In the genomic region with DNA sequence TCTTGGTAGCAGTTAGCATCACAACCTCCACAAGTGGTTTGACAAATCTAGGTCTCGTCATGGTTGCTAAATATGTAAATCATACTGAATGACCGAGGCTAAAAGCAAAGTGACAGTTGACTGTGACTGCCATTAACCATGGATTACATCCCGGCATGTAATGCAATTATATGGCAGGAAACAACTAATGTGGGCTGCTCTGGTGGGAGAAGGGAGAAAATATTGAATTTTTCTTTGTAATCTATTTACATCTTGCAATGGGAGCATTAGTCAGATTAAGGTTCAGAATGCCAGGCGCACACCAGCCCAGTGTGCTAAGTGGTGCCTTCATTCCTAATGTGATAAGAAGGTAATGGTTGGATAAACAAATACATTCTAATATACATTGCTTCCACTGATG, we compare ENCODE assay signal across 2 cellular contexts.
TF ChIP-seq lines count a peak whose summit lies in the region.

No MANE protein-coding gene starts in this region.

TF ChIP-seq in GM23338, 12 proteins besides CTCF, POLR2A, EP300 and RAD21 (continues in another document):
- TF ChIP-seq STAT1 (IDR thresholded peaks at IDR 0.05; ENCODE audit: unreplicated experiment), result no peak
- TF ChIP-seq, protein P1, sequence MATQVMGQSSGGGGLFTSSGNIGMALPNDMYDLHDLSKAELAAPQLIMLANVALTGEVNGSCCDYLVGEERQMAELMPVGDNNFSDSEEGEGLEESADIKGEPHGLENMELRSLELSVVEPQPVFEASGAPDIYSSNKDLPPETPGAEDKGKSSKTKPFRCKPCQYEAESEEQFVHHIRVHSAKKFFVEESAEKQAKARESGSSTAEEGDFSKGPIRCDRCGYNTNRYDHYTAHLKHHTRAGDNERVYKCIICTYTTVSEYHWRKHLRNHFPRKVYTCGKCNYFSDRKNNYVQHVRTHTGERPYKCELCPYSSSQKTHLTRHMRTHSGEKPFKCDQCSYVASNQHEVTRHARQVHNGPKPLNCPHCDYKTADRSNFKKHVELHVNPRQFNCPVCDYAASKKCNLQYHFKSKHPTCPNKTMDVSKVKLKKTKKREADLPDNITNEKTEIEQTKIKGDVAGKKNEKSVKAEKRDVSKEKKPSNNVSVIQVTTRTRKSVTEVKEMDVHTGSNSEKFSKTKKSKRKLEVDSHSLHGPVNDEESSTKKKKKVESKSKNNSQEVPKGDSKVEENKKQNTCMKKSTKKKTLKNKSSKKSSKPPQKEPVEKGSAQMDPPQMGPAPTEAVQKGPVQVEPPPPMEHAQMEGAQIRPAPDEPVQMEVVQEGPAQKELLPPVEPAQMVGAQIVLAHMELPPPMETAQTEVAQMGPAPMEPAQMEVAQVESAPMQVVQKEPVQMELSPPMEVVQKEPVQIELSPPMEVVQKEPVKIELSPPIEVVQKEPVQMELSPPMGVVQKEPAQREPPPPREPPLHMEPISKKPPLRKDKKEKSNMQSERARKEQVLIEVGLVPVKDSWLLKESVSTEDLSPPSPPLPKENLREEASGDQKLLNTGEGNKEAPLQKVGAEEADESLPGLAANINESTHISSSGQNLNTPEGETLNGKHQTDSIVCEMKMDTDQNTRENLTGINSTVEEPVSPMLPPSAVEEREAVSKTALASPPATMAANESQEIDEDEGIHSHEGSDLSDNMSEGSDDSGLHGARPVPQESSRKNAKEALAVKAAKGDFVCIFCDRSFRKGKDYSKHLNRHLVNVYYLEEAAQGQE (IDR thresholded peaks at IDR 0.05; ENCODE audit: unreplicated experiment), result no peak
- TF ChIP-seq JUNB (IDR thresholded peaks at IDR 0.05; ENCODE audit: unreplicated experiment), result no peak
- no peak for TF ChIP-seq EZH2phosphoT487 (IDR thresholded peaks at IDR 0.05; ENCODE audit: unreplicated experiment)
- no peak for TF ChIP-seq CREB1 (CRISPR knock-in tag; IDR thresholded peaks at IDR 0.05; ENCODE audit: low read depth)
- TF ChIP-seq ZNF331 (CRISPR knock-in tag; IDR thresholded peaks at IDR 0.05; ENCODE audit: low read depth), result no peak
- TF ChIP-seq, protein P2, sequence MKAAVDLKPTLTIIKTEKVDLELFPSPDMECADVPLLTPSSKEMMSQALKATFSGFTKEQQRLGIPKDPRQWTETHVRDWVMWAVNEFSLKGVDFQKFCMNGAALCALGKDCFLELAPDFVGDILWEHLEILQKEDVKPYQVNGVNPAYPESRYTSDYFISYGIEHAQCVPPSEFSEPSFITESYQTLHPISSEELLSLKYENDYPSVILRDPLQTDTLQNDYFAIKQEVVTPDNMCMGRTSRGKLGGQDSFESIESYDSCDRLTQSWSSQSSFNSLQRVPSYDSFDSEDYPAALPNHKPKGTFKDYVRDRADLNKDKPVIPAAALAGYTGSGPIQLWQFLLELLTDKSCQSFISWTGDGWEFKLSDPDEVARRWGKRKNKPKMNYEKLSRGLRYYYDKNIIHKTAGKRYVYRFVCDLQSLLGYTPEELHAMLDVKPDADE (IDR thresholded peaks at IDR 0.05), result no peak
- no peak for TF ChIP-seq POLR2AphosphoS5 (IDR thresholded peaks at IDR 0.05; ENCODE audit: low read depth)
- TF ChIP-seq ZNF462 (CRISPR knock-in tag; IDR thresholded peaks at IDR 0.05), result no peak
- TF ChIP-seq NANOG (IDR thresholded peaks at IDR 0.05; ENCODE audit: borderline replicate concordance), result no peak

TF ChIP-seq in SK-N-SH, 30 proteins besides CTCF, POLR2A, EP300 and RAD21:
- TF ChIP-seq RCOR1 (IDR thresholded peaks at IDR 0.05; ENCODE audit: low read length) (peak; percentile 91), TEAD4 (IDR thresholded peaks at IDR 0.05; ENCODE audit: borderline replicate concordance, insufficient read depth) (peak; percentile 88), CHD2 (IDR thresholded peaks at IDR 0.05; ENCODE audit: low read length, partially characterized antibody) (peak; percentile 86), MXI1 (IDR thresholded peaks at IDR 0.05; ENCODE audit: low read depth, low read length) (peak; percentile 67; the same call in 1 of the 2 replicates), FOXJ3 (CRISPR knock-in tag; IDR thresholded peaks at IDR 0.05) (peak; percentile 93), GATA2 (CRISPR knock-in tag; IDR thresholded peaks at IDR 0.05) (peak; percentile 96), RFX5 (IDR thresholded peaks at IDR 0.05; ENCODE audit: low read length) (peak; percentile 36; the same call in 1 of the 2 replicates), FOSL2 (IDR thresholded peaks at IDR 0.05; ENCODE audit: borderline replicate concordance, low read depth) (no peak), USF2 (IDR thresholded peaks at IDR 0.05; ENCODE audit: borderline replicate concordance, low read depth, low read length) (no peak), TCF12 (IDR thresholded peaks at IDR 0.05) (peak; percentile 69), POLR2AphosphoS5 (IDR thresholded peaks at IDR 0.05; ENCODE audit: low read depth, low read length) (peak; percentile 44; the same call in 1 of the 2 replicates), GABPA (IDR thresholded peaks at IDR 0.05; ENCODE audit: low read depth) (no peak)
